ENCODE assay signal across 9 cellular contexts in the genomic region with DNA sequence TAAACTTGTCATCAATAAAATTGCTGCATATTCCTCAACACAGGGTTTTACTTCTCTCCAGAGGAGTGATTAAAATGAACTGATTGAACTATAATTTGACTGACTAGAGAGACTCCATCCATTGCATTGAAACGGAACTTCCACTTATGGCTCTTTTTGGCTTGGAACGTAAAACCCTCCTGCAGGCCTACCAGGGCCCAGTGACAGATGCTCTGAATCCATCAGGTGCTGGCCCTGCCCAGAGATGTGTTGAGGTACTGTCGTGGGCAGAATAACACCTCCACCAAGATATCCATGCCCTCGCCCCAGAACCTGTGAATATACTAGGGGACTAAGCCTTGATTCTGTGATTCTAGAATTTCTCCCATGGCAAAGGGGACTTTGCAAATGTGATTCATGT. TPM values are rescaled to one million over a fixed set of nuclear protein-coding genes. Genes with fewer than 3 reads are reported as not detected.
"Had no signal": no experiment of that assay in that cellular context is flagged by ENCODE, and none has a peak within 500 bp of the region (broad histone marks: within the 10 kb centered on the region; RNA-seq: fewer than 3 reads in every experiment).

No MANE protein-coding gene starts in this region.

- H3K4me2 ChIP-seq: KMS-11 had no signal

- H3K27ac ChIP-seq: HL-60, KMS-11 had no signal

- H3K4me3 ChIP-seq: K562 had no signal

- H3K27me3 Mint-ChIP-seq: IgD-negative memory B cell had no signal

- H3K4me3 Mint-ChIP-seq: IgD-negative memory B cell had no signal

- DNase-seq: IMR-90, KBM-7, KG1 had no signal

- H3K27ac Mint-ChIP-seq: IgD-negative memory B cell had no signal

- H3K9ac ChIP-seq: KMS-11 had no signal

- H3K36me3 Mint-ChIP-seq: IgD-negative memory B cell had no signal

- ATAC-seq: HepG2, K562 had no signal

- H3K4me1 Mint-ChIP-seq: IgD-negative memory B cell had no signal

RNA-seq across cellular contexts. Expression of gene CBLN1, which starts 45.4 kb away (rescaled TPM):
- total RNA-seq: HepG2, HT1080, IMR-90, K562 had no signal
- polyA plus RNA-seq: HepG2, IgD-negative memory B cell, IMR-90, K562 had no signal
